In the genomic region with DNA sequence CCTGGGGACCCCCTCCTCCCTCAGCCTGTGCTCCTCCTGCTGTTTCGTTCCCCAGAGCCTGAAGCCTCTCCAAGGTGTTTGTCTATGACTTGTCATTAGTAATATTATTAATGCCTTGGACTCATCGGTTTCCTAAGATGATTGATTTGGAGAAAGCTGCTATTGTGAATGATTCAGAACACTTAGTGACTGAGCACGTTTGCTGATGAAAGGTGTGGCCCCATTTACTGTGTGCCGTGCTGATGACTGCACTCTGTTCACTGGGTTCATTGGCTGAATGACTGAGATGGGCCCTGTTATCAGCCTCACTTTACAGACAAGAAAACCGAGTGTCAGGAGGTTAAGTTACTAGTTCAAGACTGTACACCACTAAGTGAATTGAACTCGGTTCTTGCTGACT, we compare ENCODE assay signal across 24 cellular contexts.
A peak's percentile ranks its signal among the peaks of the same experiment; 100 is the strongest.
DNase-seq lines count a peak whose midpoint lies in the region; TF ChIP-seq lines count a peak whose summit lies in the region.
"Had no signal": no experiment of that assay in that cellular context is flagged by ENCODE, and none has a peak within 500 bp of the region (broad histone marks: within the 10 kb centered on the region; RNA-seq: fewer than 3 reads in every experiment).

No MANE protein-coding gene starts in this region.

- H2BK120ac ChIP-seq in mesenchymal stem cell (ENCODE audit: low read depth, low read length) = no peak overlapping the region

- peak overlapping the region; percentile 92 for H3K4me2 ChIP-seq in BLaER1
- peak overlapping the region; percentile 45; the same call in 1 of the 2 replicates for H3K4me2 ChIP-seq in PC-9
- H3K4me2 ChIP-seq in mesenchymal stem cell (ENCODE audit: low read length, poor library complexity, severe bottlenecking) = no peak overlapping the region
- H3K4me2 ChIP-seq: GM23338 had no signal

- H3K4ac ChIP-seq in mesenchymal stem cell (ENCODE audit: low read depth in 1 of 2, low read length in 2 of 2) = no peak overlapping the region

- no peak overlapping the region for H3K23ac ChIP-seq in mesenchymal stem cell (ENCODE audit: low read length in 2 of 2)

- no TSS peak for BruUV-seq in PC-9 (replicated peaks; lab: Mats Ljungman, UMichigan)

- H4K20me1 ChIP-seq in BLaER1 (no peaks in the 10 kb centered on the region), PC-9 (ENCODE audit: insufficient read depth) (no peaks in the 10 kb centered on the region)

- no peaks in the 10 kb centered on the region for H3K79me1 ChIP-seq in mesenchymal stem cell (replicated peaks; ENCODE audit: low read length, poor library complexity, severe bottlenecking)

- POLR2A ChIA-PET in PC-9 (lab: Charles Lee; ENCODE audit: unreplicated experiment) = no interaction called here

- H3K27me3 ChIP-seq in BLaER1 (no peaks in the 10 kb centered on the region), PC-9 (ENCODE audit: insufficient read depth, low read depth) (no peaks in the 10 kb centered on the region), mesenchymal stem cell (ENCODE audit: control insufficient read depth in 1 of 2, insufficient read depth in 1 of 2, low read length in 2 of 2) (no peaks in the 10 kb centered on the region)
- H3K27me3 ChIP-seq: SJCRH30 had no signal

- 79% methylated on average over 5 of the region's 6 CpGs for WGBS in mesenchymal stem cell

- peak overlapping the region; percentile 66 for H3K4me3 ChIP-seq in BLaER1
- no peak overlapping the region for H3K4me3 ChIP-seq in PC-9
- H3K4me3 ChIP-seq in mesenchymal stem cell (ENCODE audit: insufficient read depth in 1 of 2, low read depth in 1 of 2, low read length in 2 of 2) = no peak overlapping the region
- H3K4me3 ChIP-seq: GM12878, GM23338, SJCRH30 had no signal

- H3K36me3 ChIP-seq in BLaER1 (no peaks in the 10 kb centered on the region), PC-9 (ENCODE audit: low read depth) (no peaks in the 10 kb centered on the region), mesenchymal stem cell (ENCODE audit: control insufficient read depth in 1 of 2, insufficient read depth in 2 of 2, low read depth in 1 of 2, low read length in 2 of 2) (no peaks in the 10 kb centered on the region)
- H3K36me3 ChIP-seq: SJCRH30 had no signal

- no peak overlapping the region for H3K14ac ChIP-seq in mesenchymal stem cell (ENCODE audit: low read length in 2 of 2)

- H4K8ac ChIP-seq in mesenchymal stem cell (ENCODE audit: low read length) = no peak overlapping the region

- no peak overlapping the region for H4K91ac ChIP-seq in mesenchymal stem cell (ENCODE audit: low read length)

- intact Hi-C loops in PC-9 (cut with micrococcal nuclease; ENCODE audit: unreplicated experiment) = loop anchor here (2.0 kb wide), 1 partner anchor 25 kb away; no protein-coding TSS in a partner anchor

- peaks cover 33% of the 10 kb centered on the region for H3F3A ChIP-seq in PC-9 (ENCODE audit: insufficient read depth, low read depth)

- H2AFZ ChIP-seq in PC-9 (no peak overlapping the region), mesenchymal stem cell (ENCODE audit: low read depth, low read length) (no peak overlapping the region)
- H2AFZ ChIP-seq: GM23338 had no signal

- CTCF ChIA-PET in PC-9 (lab: Charles Lee) = no interaction called here

- H3K4me1 ChIP-seq in BLaER1 (peaks cover 74% of the 10 kb centered on the region), PC-9 (replicated peaks; ENCODE audit: insufficient read depth) (peaks cover 68% of the 10 kb centered on the region), mesenchymal stem cell (ENCODE audit: control insufficient read depth, insufficient read depth, low read depth, low read length) (peaks cover 17% of the 10 kb centered on the region)

- no peaks in the 10 kb centered on the region for H3K9me2 ChIP-seq in PC-9 (ENCODE audit: insufficient read depth)

- H3K27ac ChIP-seq in BLaER1 (peak overlapping the region; percentile 86), PC-9 (peak overlapping the region; percentile 30; the same call in 1 of the 2 replicates), epithelial cell of prostate (no peak overlapping the region), mesenchymal stem cell (ENCODE audit: low read length, poor library complexity, severe bottlenecking) (no peak overlapping the region)
- H3K27ac ChIP-seq: SJCRH30 had no signal

- no peak for TF ChIP-seq CTCF in PC-9 (conservative IDR thresholded peaks at IDR 0.05)

- H3K9me3 ChIP-seq in BLaER1 = peaks cover 11% of the 10 kb centered on the region; the same call in 1 of the 2 replicates
- no peaks in the 10 kb centered on the region for H3K9me3 ChIP-seq in PC-9 (ENCODE audit: insufficient read depth, low read depth)
- H3K9me3 ChIP-seq in mesenchymal stem cell (ENCODE audit: control insufficient read depth, low read length) = no peaks in the 10 kb centered on the region
- H3K9me3 ChIP-seq: SJCRH30 had no signal

- H3K9ac ChIP-seq in BLaER1 = peak overlapping the region; percentile 90
- H3K9ac ChIP-seq in mesenchymal stem cell (ENCODE audit: low read length) = no peak overlapping the region

- no peak overlapping the region for H2BK12ac ChIP-seq in mesenchymal stem cell (ENCODE audit: low read length in 2 of 2)

- no peak overlapping the region for H2BK15ac ChIP-seq in mesenchymal stem cell (ENCODE audit: low read depth, poor library complexity, severe bottlenecking)

- H3K18ac ChIP-seq in mesenchymal stem cell (ENCODE audit: low read depth in 1 of 2, low read length in 2 of 2) = no peak overlapping the region

- no peaks in the 10 kb centered on the region for H3K79me2 ChIP-seq in PC-9 (ENCODE audit: low read depth)

- DNase-seq in PC-9 = peak in 1 of 2 experiments; percentile 60
- peak; percentile 45 for DNase-seq in epithelial cell of prostate (ENCODE audit: low read depth, low spot score)
- no peak for DNase-seq in mesenchymal stem cell
- DNase-seq in medulla oblongata (ENCODE audit: extremely low spot score) = no peak
- DNase-seq in SW 1271 (lab: John Stamatoyannopoulos, UW) = no peak
- no peak for DNase-seq in stimulated activated naive CD4-positive, alpha-beta T cell treated with Interleukin-2 at 50 U/mL for 16 hours (lab: John Stamatoyannopoulos, UW)
- DNase-seq: CD4-positive, alpha-beta T cell; COR-L47; DMS79; EL; GDM1; H9; HFFc6; IMR-90; KG1; MM.1S; NCI-H1694; NCI-H2029 treated with DMSO at 0.1 percent for 48 hours; NCI-H446 treated with DMSO at 0.1 percent for 48 hours; NCI-H526; SJCRH30 had no signal

- peak overlapping the region; percentile 37 for H2AK5ac ChIP-seq in mesenchymal stem cell (ENCODE audit: low read length, severe bottlenecking)

- H2BK5ac ChIP-seq in mesenchymal stem cell (ENCODE audit: low read depth, low read length, poor library complexity, severe bottlenecking) = no peak overlapping the region

Comparison
In these comparisons a context has a peak if more than half of its experiments do, and no peak if none do; other contexts are left out.
1. H3K27ac ChIP-seq: peak in BLaER1 (single experiment) and PC-9 (single experiment); none in epithelial cell of prostate (single experiment) and mesenchymal stem cell (single experiment).